ENCODE assay signal across 8 cellular contexts in the genomic region with DNA sequence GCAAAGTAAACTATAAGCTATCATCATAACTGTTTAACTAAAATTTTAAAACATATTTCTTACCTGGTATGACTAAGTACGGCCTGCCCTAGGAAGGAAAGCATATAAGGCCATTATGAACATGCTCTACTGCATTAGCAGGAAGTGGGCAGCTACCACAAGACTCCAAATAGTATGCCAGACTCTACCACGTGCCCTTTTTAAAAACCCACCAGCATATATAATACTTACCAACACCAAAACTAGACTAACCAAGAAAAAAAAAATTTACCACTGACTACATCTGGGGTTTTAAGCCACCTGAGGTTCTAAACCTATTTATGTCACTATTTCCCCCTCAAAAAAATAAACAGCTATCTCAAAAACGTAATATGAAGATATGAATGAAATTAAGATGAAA. TPM values are rescaled to one million over a fixed set of nuclear protein-coding genes. Genes with fewer than 3 reads are reported as not detected.
DNase-seq lines count a peak whose midpoint lies in the region; ATAC-seq and TF ChIP-seq lines count a peak whose summit lies in the region.

No MANE protein-coding gene starts in this region.

- peaks cover 0 to 5% of the 10 kb centered on the region in 2 donors for H3K36me3 ChIP-seq in left lung

- TF ChIP-seq CTCF in left lung (IDR thresholded peaks at IDR 0.05) (no peak), nephron progenitor cell (IDR thresholded peaks at IDR 0.05) (no peak)

- H3K27ac ChIP-seq in left lung = no peak overlapping the region

- no peaks in the 10 kb centered on the region for H3K9me3 ChIP-seq in left lung

- H3K27me3 ChIP-seq in left lung = no peaks in the 10 kb centered on the region

- peaks cover 3% of the 10 kb centered on the region for H3K27me3 Mint-ChIP-seq in nephron progenitor cell (ENCODE audit: low read depth, poor library complexity)

- no peaks in the 10 kb centered on the region for H3K9me3 Mint-ChIP-seq in nephron progenitor cell

- H3K4me1 ChIP-seq in left lung = peaks cover 0 to 11% of the 10 kb centered on the region in 2 donors

- peak; percentile 17 for DNase-seq in activated T-cell treated with anti-CD3 and anti-CD28 coated beads for 1 hour (ENCODE audit: low read depth)
- no peak for DNase-seq in activated T-cell treated with anti-CD3 and anti-CD28 coated beads, Interleukin-2, amount 50 U/mL, for 1 hour
- DNase-seq in T-helper 1 cell = peak in 4 of 5 donors; percentile 56 to 86 (median 60)
- no peak for DNase-seq in left lung
- DNase-seq in NCI-H1694 treated with DMSO at 0.1 percent for 48 hours (lab: John Stamatoyannopoulos, UW) = no peak
- no peak for DNase-seq in nephron progenitor cell
- no peak for DNase-seq in amygdala (lab: John Stamatoyannopoulos, UW)

- no peak overlapping the region for H3K27ac Mint-ChIP-seq in nephron progenitor cell

- intact Hi-C loops in left lung (cut with DNase I) = no loop called here

- H3K4me1 Mint-ChIP-seq in nephron progenitor cell = peaks cover 6% of the 10 kb centered on the region

- peak; percentile 89 for ATAC-seq in HG03039 (IDR thresholded peaks at IDR 0.05; ENCODE audit: unreplicated experiment)
- peak; percentile 37 for ATAC-seq in left lung

- no peak overlapping the region for H3K4me3 Mint-ChIP-seq in nephron progenitor cell

- H3K4me3 ChIP-seq in left lung = no peak overlapping the region

- H3K36me3 Mint-ChIP-seq in nephron progenitor cell (ENCODE audit: low read depth) = peaks cover 51% of the 10 kb centered on the region

RNA-seq across cellular contexts. Expression of a gene that starts 30.1 kb away (rescaled TPM):
- 10 to 100 TPM; 90.1 to 93.4 TPM for total RNA-seq in left lung

Comparison
In these comparisons a context has a peak if more than half of its experiments do, and no peak if none do; other contexts are left out.
1. DNase-seq: peak in activated T-cell treated with anti-CD3 and anti-CD28 coated beads for 1 hour (single experiment) and T-helper 1 cell (4 of 5); none in activated T-cell treated with anti-CD3 and anti-CD28 coated beads, Interleukin-2, amount 50 U/mL, for 1 hour (single experiment), left lung (0 of 2), NCI-H1694 treated with DMSO at 0.1 percent for 48 hours (single experiment), nephron progenitor cell (single experiment) and amygdala (0 of 56).